1 cellular context compared by ENCODE assay signal in genomic region chr6:24511976-24512375, GRCh38. TPM values are rescaled to one million over a fixed set of nuclear protein-coding genes. Genes with fewer than 3 reads are reported as not detected.
"Had no signal": no experiment of that assay in that cellular context is flagged by ENCODE, and none has a peak within 500 bp of the region (broad histone marks: within the 10 kb centered on the region; RNA-seq: fewer than 3 reads in every experiment).

No MANE protein-coding gene starts in this region.

RNA-seq across cellular contexts. Expression of gene GPLD1, which starts 22.6 kb away (rescaled TPM):
- total RNA-seq: RPMI7951 had no signal
